In the genomic region with DNA sequence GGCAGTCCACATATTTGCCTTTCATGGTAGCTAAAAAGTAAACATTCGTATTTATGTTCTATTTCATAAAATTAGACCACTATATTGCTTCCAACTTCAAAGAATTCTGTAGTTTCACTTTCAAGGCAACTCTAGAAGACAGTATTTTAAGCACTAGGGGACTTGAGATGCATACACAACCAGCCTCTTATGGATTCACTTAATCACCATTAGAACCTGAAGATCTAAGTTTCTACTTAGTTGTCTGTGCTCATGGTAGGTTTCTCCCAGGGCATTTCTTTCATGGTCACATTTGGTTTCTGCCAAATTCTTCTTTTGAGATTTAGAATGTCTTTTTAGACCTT, we compare ENCODE assay signal across 1 cellular context.
TF ChIP-seq lines count a peak whose summit lies in the region.

No MANE protein-coding gene starts in this region.

TF ChIP-seq in WTC11, 78 proteins besides CTCF, POLR2A, EP300 and RAD21 (continued from another document):
- TF ChIP-seq, protein P1, sequence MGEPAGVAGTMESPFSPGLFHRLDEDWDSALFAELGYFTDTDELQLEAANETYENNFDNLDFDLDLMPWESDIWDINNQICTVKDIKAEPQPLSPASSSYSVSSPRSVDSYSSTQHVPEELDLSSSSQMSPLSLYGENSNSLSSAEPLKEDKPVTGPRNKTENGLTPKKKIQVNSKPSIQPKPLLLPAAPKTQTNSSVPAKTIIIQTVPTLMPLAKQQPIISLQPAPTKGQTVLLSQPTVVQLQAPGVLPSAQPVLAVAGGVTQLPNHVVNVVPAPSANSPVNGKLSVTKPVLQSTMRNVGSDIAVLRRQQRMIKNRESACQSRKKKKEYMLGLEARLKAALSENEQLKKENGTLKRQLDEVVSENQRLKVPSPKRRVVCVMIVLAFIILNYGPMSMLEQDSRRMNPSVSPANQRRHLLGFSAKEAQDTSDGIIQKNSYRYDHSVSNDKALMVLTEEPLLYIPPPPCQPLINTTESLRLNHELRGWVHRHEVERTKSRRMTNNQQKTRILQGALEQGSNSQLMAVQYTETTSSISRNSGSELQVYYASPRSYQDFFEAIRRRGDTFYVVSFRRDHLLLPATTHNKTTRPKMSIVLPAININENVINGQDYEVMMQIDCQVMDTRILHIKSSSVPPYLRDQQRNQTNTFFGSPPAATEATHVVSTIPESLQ (CRISPR knock-in tag; IDR thresholded peaks at IDR 0.05), result no peak
- TF ChIP-seq SP1 (CRISPR knock-in tag; conservative IDR thresholded peaks at IDR 0.05), result no peak
